In the genomic region with DNA sequence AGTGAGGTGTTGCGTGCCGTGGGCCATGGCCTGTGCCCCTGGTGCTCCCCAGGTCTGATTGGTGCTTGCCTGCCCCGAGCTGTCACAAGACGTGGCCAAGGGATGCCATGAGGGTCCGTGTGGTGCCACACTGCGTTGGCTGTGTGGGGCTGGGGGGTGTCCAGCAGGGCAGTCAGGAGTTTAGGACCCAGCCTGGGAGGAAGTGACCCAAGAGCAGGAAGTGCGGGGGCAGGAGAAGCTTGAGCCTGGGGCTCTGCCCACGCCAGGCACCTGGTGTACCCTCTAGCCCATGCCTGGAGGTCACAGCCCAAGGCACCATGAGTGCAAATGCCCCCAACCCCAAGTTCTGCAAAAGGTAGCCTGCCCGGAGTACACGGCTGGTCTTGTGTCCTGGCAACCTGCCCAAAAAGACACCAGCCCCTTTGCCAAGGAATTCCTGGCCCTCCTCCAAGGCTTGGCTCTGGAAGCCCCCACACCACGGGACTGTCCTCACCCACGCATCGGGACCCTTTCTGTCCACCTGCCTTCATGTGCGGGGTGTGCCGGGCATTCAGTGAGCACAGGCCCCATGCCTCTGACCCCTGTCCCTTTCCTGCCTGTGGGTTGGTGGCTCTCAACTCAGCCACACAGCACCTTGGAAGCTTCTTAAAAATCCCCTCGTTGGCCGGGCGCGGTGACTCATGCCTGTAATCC, we compare ENCODE assay signal across 8 cellular contexts. TPM values are rescaled to one million over a fixed set of nuclear protein-coding genes. Genes with fewer than 3 reads are reported as not detected.
DNase-seq lines count a peak whose midpoint lies in the region; TF ChIP-seq lines count a peak whose summit lies in the region.

No MANE protein-coding gene starts in this region.

- H3K4me3 Mint-ChIP-seq in IgD-negative memory B cell (peak overlapping the region; percentile 13 to 91 (median 83)), chondrocyte (ENCODE audit: unreplicated experiment) (no peak overlapping the region)

- no peaks in the 10 kb centered on the region for H3K27me3 ChIP-seq in BE2C

- peaks cover 33% of the 10 kb centered on the region for H3K36me3 ChIP-seq in BE2C

- no peaks in the 10 kb centered on the region for H3K9me3 Mint-ChIP-seq in IgD-negative memory B cell
- no peaks in the 10 kb centered on the region for H3K9me3 Mint-ChIP-seq in chondrocyte (ENCODE audit: low read depth)

- no peak for TF ChIP-seq CTCF in BE2C (IDR thresholded peaks at IDR 0.05; ENCODE audit: low read depth, low read length)
- TF ChIP-seq CTCF in chondrocyte (IDR thresholded peaks at IDR 0.05), result no peak

- H3K4me1 ChIP-seq in BE2C, result peaks cover 8% of the 10 kb centered on the region

- H3K27ac Mint-ChIP-seq in IgD-negative memory B cell (peak overlapping the region; percentile 57 to 96 (median 95)), chondrocyte (ENCODE audit: unreplicated experiment) (peak overlapping the region; percentile 65)

- no peaks in the 10 kb centered on the region for H3K27me3 Mint-ChIP-seq in IgD-negative memory B cell
- no peaks in the 10 kb centered on the region for H3K27me3 Mint-ChIP-seq in chondrocyte (ENCODE audit: low read depth)

- no peak overlapping the region for H3K4me3 ChIP-seq in BE2C (ENCODE audit: low read depth, low read length)

- H3K4me1 Mint-ChIP-seq in IgD-negative memory B cell (peaks cover 12 to 26% (median 26%) of the 10 kb centered on the region in 3 donors), chondrocyte (ENCODE audit: low read depth) (peaks cover 47% of the 10 kb centered on the region)

- peak; percentile 53 for DNase-seq in BE2C
- no peak for DNase-seq in chondrocyte (ENCODE audit: low spot score)
- DNase-seq in myocyte (ENCODE audit: low read depth), result peak; percentile 78
- DNase-seq in Ammon's horn (ENCODE audit: low spot score), result no peak
- DNase-seq in activated CD8-positive, alpha-beta memory T cell treated with anti-CD3 and anti-CD28 coated beads, Interleukin-2, amount 50 U/mL, for 4 hours, result no peak
- no peak for DNase-seq in NCI-H345 (lab: John Stamatoyannopoulos, UW)
- DNase-seq in NK-92 treated with Interleukin-12 subunit alpha and Interleukin-12 subunit beta, amount 100 ng/mL, for 24 hours (lab: John Stamatoyannopoulos, UW), result no peak

- H3K36me3 Mint-ChIP-seq in IgD-negative memory B cell (no peaks in the 10 kb centered on the region), chondrocyte (ENCODE audit: low read depth) (no peaks in the 10 kb centered on the region)

- H3K9me3 ChIP-seq in BE2C, result no peaks in the 10 kb centered on the region

RNA-seq across cellular contexts. Expression of a gene that starts 24.9 kb away (rescaled TPM):
- 43.6 TPM for polyA plus RNA-seq in BE2C (2012; ENCODE audit: insufficient read depth, insufficient read length, low read depth)
- 9.7 TPM for polyA plus RNA-seq in IgD-negative memory B cell
- 13.6 to 14.9 TPM (median 14.1 TPM) in 3 replicates for total RNA-seq in chondrocyte
- 2.2 and 2.7 TPM in 2 replicates for total RNA-seq in myocyte
- 12.6 TPM for polyA plus RNA-seq in myocyte (2012)

RNA-seq across cellular contexts. Expression of a gene that starts 29.6 kb away (rescaled TPM):
- 1.5 TPM for polyA plus RNA-seq in BE2C (2012; ENCODE audit: insufficient read depth, insufficient read length, low read depth)
- polyA plus RNA-seq in IgD-negative memory B cell, result not detected
- total RNA-seq in chondrocyte (0.85 to 2.0 TPM (median 1.0 TPM) in 3 replicates), myocyte (3.1 and 4.5 TPM in 2 replicates)
- polyA plus RNA-seq in myocyte (2012), result 3.7 TPM

RNA-seq across cellular contexts. Expression of a gene that starts 32.1 kb away (rescaled TPM):
- polyA plus RNA-seq in BE2C (2012; ENCODE audit: insufficient read depth, insufficient read length, low read depth), result 132 TPM
- polyA plus RNA-seq in IgD-negative memory B cell, result 23.7 TPM
- 96.3 to 103 TPM (median 96.6 TPM) in 3 replicates for total RNA-seq in chondrocyte
- total RNA-seq in myocyte, result 179 and 258 TPM in 2 replicates
- 164 TPM for polyA plus RNA-seq in myocyte (2012)

RNA-seq across cellular contexts. Expression of a gene that starts 34.2 kb away (rescaled TPM):
- 12.6 TPM for polyA plus RNA-seq in BE2C (2012; ENCODE audit: insufficient read depth, insufficient read length, low read depth)
- polyA plus RNA-seq in IgD-negative memory B cell, result 6.9 TPM
- total RNA-seq in chondrocyte (6.6 to 20.5 TPM (median 7.1 TPM) in 3 replicates), myocyte (3.1 TPM in 2 replicates)
- 3.3 TPM for polyA plus RNA-seq in myocyte (2012)

Comparison
In these comparisons a context has a peak if more than half of its experiments do, and no peak if none do; other contexts are left out.
1. DNase-seq: peak in BE2C (single experiment) and myocyte (single experiment); none in chondrocyte (single experiment), Ammon's horn (single experiment), activated CD8-positive, alpha-beta memory T cell treated with anti-CD3 and anti-CD28 coated beads, Interleukin-2, amount 50 U/mL, for 4 hours (single experiment), NCI-H345 (single experiment) and NK-92 treated with Interleukin-12 subunit alpha and Interleukin-12 subunit beta, amount 100 ng/mL, for 24 hours (single experiment).